ENCODE assay signal across 5 cellular contexts in genomic region chr2:47406649-47407330, GRCh38. TPM values are rescaled to one million over a fixed set of nuclear protein-coding genes. Genes with fewer than 3 reads are reported as not detected.
"Had no signal": no experiment of that assay in that cellular context is flagged by ENCODE, and none has a peak within 500 bp of the region (broad histone marks: within the 10 kb centered on the region; RNA-seq: fewer than 3 reads in every experiment).

No MANE protein-coding gene starts in this region.

RNA-seq across cellular contexts. Expression of gene EPCAM, which starts 37.7 kb away (rescaled TPM):
- total RNA-seq: activated CD4-positive, alpha-beta memory T cell treated with anti-CD3 and anti-CD28 coated beads, Interleukin-2, amount 10 ng/mL, durations not matched to agents 7 days and 5 days; activated naive CD8-positive, alpha-beta T cell treated with anti-CD3 and anti-CD28 coated beads, Interleukin-2, amount 10 ng/mL, durations not matched to agents 7 days and 5 days; LHCN-M2; Right ventricle myocardium superior; T-helper 2 cell treated with Interferon-gamma antibody and Interleukin-4, amounts not matched to agents 100 ng/mL and 5 ng/mL, for 36 hours had no signal
